ENCODE assay signal across 8 cellular contexts in genomic region chr7:148698397-148699023, GRCh38. TPM values are rescaled to one million over a fixed set of nuclear protein-coding genes. Genes with fewer than 3 reads are reported as not detected.
DNase-seq lines count a peak whose midpoint lies in the region; ATAC-seq, FAIRE-seq and TF ChIP-seq lines count a peak whose summit lies in the region.

Gene CUL1 (plus strand): TSS chr7:148698903. CDS start chr7:148730123, 31,220 bp downstream.

- H3K27me3 ChIP-seq in BE2C (peaks cover 4% of the 10 kb centered on the region), H1 (replicated peaks in 1 of 4; ENCODE audit: control insufficient read depth in 3 of 4, extremely low read depth in 1 of 4, insufficient read depth in 3 of 4, low read length in 3 of 4) (no peaks in the 10 kb centered on the region), mesendoderm (ENCODE audit: insufficient read depth, low read length, poor library complexity) (no peaks in the 10 kb centered on the region)

- ATAC-seq in GM19043 (IDR thresholded peaks at IDR 0.05; ENCODE audit: low read depth, unreplicated experiment) (peak; percentile 60), HG03342 (IDR thresholded peaks at IDR 0.05; ENCODE audit: unreplicated experiment) (peak; percentile 62)

- FAIRE-seq in H1 (lab: Jason Lieb, UNC), result no peak

- peak within 1 kb of the TSS; percentile 22 for H3K14ac ChIP-seq in H1 (ENCODE audit: insufficient read length)

- peak within 1 kb of the TSS; percentile 88 to 98 (median 94) for H3K9ac ChIP-seq in H1 (replicated peaks in 1 of 4; ENCODE audit: extremely low read depth in 1 of 4, low read depth in 3 of 4, low read length in 3 of 4)
- H3K9ac ChIP-seq in mesendoderm (ENCODE audit: low read length), result peak within 1 kb of the TSS; percentile 90

- no peak for TF ChIP-seq RAD21 in H1 (IDR thresholded peaks at IDR 0.05 in 1 of 2, conservative IDR thresholded peaks at IDR 0.05 in 1 of 2; ENCODE audit: low read depth in 2 of 2, low read length in 2 of 2)

- peak within 1 kb of the TSS; percentile 34 for H4K91ac ChIP-seq in H1 (replicated peaks; ENCODE audit: insufficient read length, low read length)

- H3K79me2 ChIP-seq in H1 (ENCODE audit: control insufficient read depth in 1 of 2, insufficient read depth in 2 of 2, low read length in 2 of 2) (peaks cover 20 to 47% of the 10 kb centered on the region in 2 experiments), mesendoderm (ENCODE audit: control insufficient read depth, insufficient read depth, low read length) (peaks cover 40% of the 10 kb centered on the region)

- 3% methylated on average over 26 of the region's 84 CpGs; no CpG with 5 or more reads in 1 of the 2 experiments for WGBS in H1 (ENCODE audit: extremely low coverage in 1 of 2, insufficient coverage in 1 of 2, insufficient read length in 1 of 2, insufficient replicate concordance in 2 of 2, low coverage in 1 of 2, low lambda C conversion rate in 2 of 2, missing lambda C conversion rate in 1 of 2), 2 experiments
- no CpG with 5 or more reads among the region's 84 CpGs for WGBS in mesendoderm (ENCODE audit: extremely low coverage, insufficient coverage, low lambda C conversion rate)

- H3K23ac ChIP-seq in H1 (ENCODE audit: insufficient read length), result no peak within 1 kb of the TSS
- H3K23ac ChIP-seq in mesendoderm (ENCODE audit: low read length), result peak within 1 kb of the TSS; percentile 24

- peak within 1 kb of the TSS; percentile 83 for H4K5ac ChIP-seq in H1 (ENCODE audit: insufficient read length, low read depth, low read length)
- H4K5ac ChIP-seq in mesendoderm (ENCODE audit: low read length), result no peak within 1 kb of the TSS

- H2BK5ac ChIP-seq in H1 (ENCODE audit: low read depth, low read length), result peak within 1 kb of the TSS; percentile 86
- H2BK5ac ChIP-seq in mesendoderm (ENCODE audit: low read length), result peak within 1 kb of the TSS; percentile 43

- H3K4me2 ChIP-seq in H1 (ENCODE audit: insufficient read depth in 1 of 2, low read depth in 2 of 2, low read length in 2 of 2), result peak within 1 kb of the TSS; percentile 71 to 92
- H3K4me2 ChIP-seq in mesendoderm (ENCODE audit: low read length), result peak within 1 kb of the TSS; percentile 67

- H3K56ac ChIP-seq in H1 (replicated peaks; ENCODE audit: insufficient read length, low read depth, low read length) (peak within 1 kb of the TSS; percentile 77), mesendoderm (ENCODE audit: low read length) (peak within 1 kb of the TSS; percentile 93)

- peak within 1 kb of the TSS; percentile 87 for H3K4me3 ChIP-seq in BE2C (ENCODE audit: low read depth, low read length)
- H3K4me3 ChIP-seq in H1 (ENCODE audit: extremely low read depth in 1 of 4, insufficient read depth in 2 of 4, low read depth in 3 of 4, low read length in 4 of 4), result peak within 1 kb of the TSS; percentile 80 to 89 (median 82)
- H3K4me3 ChIP-seq in mesendoderm (ENCODE audit: low read length), result peak within 1 kb of the TSS; percentile 75

- no peaks in the 10 kb centered on the region for H3K23me2 ChIP-seq in H1 (ENCODE audit: low read depth, low read length)

- H3K4me1 ChIP-seq in BE2C, result peaks cover 14% of the 10 kb centered on the region
- H3K4me1 ChIP-seq in H1 (replicated peaks in 1 of 4; ENCODE audit: control insufficient read depth in 3 of 4, insufficient read depth in 4 of 4, low read length in 3 of 4), result peaks cover 2 to 20% (median 11%) of the 10 kb centered on the region in 4 experiments; a peak in 6 of 7 replicates
- peaks cover 9% of the 10 kb centered on the region for H3K4me1 ChIP-seq in mesendoderm (ENCODE audit: control insufficient read depth, low read depth, low read length)

- peak within 1 kb of the TSS; percentile 94 for H3K27ac ChIP-seq in H1 (ENCODE audit: low read depth, low read length)
- peak within 1 kb of the TSS; percentile 95 for H3K27ac ChIP-seq in mesendoderm (ENCODE audit: low read depth, low read length)

- POLR2A ChIA-PET in H1 (lab: Charles Lee; ENCODE audit: partially characterized antibody), result interaction anchor here (0.6 to 3.7 kb wide), 13 partner anchors 10 to 359 kb away, joined by 3 to 21 read pairs (median 4); partner anchors contain the start of gene EZH2

- H3K36me3 ChIP-seq in BE2C (peaks cover 7% of the 10 kb centered on the region), H1 (ENCODE audit: control insufficient read depth in 2 of 4, insufficient read depth in 4 of 4, low read length in 3 of 4) (no peaks in the 10 kb centered on the region), mesendoderm (ENCODE audit: control insufficient read depth, insufficient read depth, low read length) (no peaks in the 10 kb centered on the region)

- 0 out of 2 replicates have a peak within 1 kb of the TSS, but pooled peaks have one; percentile 4 for H2AFZ ChIP-seq in H1 (ENCODE audit: low read length)

- H2BK120ac ChIP-seq in H1 (replicated peaks; ENCODE audit: low read depth, low read length) (no peak within 1 kb of the TSS), mesendoderm (ENCODE audit: low read depth, low read length) (peak within 1 kb of the TSS; percentile 98)

- H2BK15ac ChIP-seq in H1 (ENCODE audit: low read length), result no peak within 1 kb of the TSS
- H2BK15ac ChIP-seq in mesendoderm (replicated peaks; ENCODE audit: low read depth), result peak within 1 kb of the TSS; percentile 42

- peaks cover 5 to 8% of the 10 kb centered on the region in 2 experiments for H4K20me1 ChIP-seq in H1 (replicated peaks in 1 of 2; ENCODE audit: control insufficient read depth in 1 of 2, insufficient read depth in 2 of 2, low read length in 2 of 2)

- H3K18ac ChIP-seq in H1 (ENCODE audit: extremely low read depth, low read length) (peak within 1 kb of the TSS; percentile 86; the same call in 1 of the 2 replicates), mesendoderm (ENCODE audit: low read length) (peak within 1 kb of the TSS; percentile 100)

- no peak for TF ChIP-seq CTCF in BE2C (IDR thresholded peaks at IDR 0.05; ENCODE audit: low read depth, low read length)
- TF ChIP-seq CTCF in H1 (IDR thresholded peaks at IDR 0.05; ENCODE audit: control extremely low read depth in 1 of 3, insufficient read depth in 1 of 3, low read depth in 1 of 3, low read length in 3 of 3), result no peak

- peak in 1 of 2 experiments; percentile 87; a peak in 1 of 3 replicates for TF ChIP-seq POLR2A in H1 (IDR thresholded peaks at IDR 0.05; ENCODE audit: control extremely low read depth in 1 of 2, low read depth in 2 of 2, low read length in 2 of 2)

- H2BK12ac ChIP-seq in H1 (ENCODE audit: low read depth, low read length), result no peak within 1 kb of the TSS

- H2AK5ac ChIP-seq in H1 (ENCODE audit: low read depth, low read length), result no peak within 1 kb of the TSS
- H2AK5ac ChIP-seq in mesendoderm (ENCODE audit: low read length), result no peak within 1 kb of the TSS

- no peaks in the 10 kb centered on the region for H3K79me1 ChIP-seq in H1 (ENCODE audit: low read depth, low read length)
- peaks cover 4% of the 10 kb centered on the region for H3K79me1 ChIP-seq in mesendoderm (ENCODE audit: low read length)

- H4K8ac ChIP-seq in H1 (ENCODE audit: extremely low read depth, insufficient read depth, low read length) (peak within 1 kb of the TSS; percentile 97), mesendoderm (ENCODE audit: low read depth, low read length) (peak within 1 kb of the TSS; percentile 98)

- no peak for TF ChIP-seq EP300 in H1 (IDR thresholded peaks at IDR 0.05; ENCODE audit: borderline replicate concordance in 1 of 2, low read depth in 2 of 2, low read length in 2 of 2)

- no peaks in the 10 kb centered on the region for H3K9me3 ChIP-seq in BE2C
- H3K9me3 ChIP-seq in H1 (ENCODE audit: insufficient read depth in 2 of 2, low read depth in 1 of 2, low read length in 1 of 2), result no peaks in the 10 kb centered on the region

- CTCF ChIA-PET in H1 (lab: Charles Lee; ENCODE audit: partially characterized antibody), result no interaction called here

- DNase-seq in BE2C, result peak; percentile 87
- DNase-seq in NCI-H748 treated with DMSO at 0.1 percent for 48 hours (lab: John Stamatoyannopoulos, UW), result peak; percentile 8
- peak; percentile 70 to 74 for DNase-seq in activated CD8-positive, alpha-beta memory T cell treated with anti-CD3 and anti-CD28 coated beads for 4 hours (ENCODE audit: low read depth in 2 of 2)
- DNase-seq in H1 (ENCODE audit: low read depth in 1 of 2, low spot score in 2 of 2), result peak; percentile 29 to 82
- peak; percentile 75 for DNase-seq in mesendoderm
- DNase-seq in stimulated activated CD8-positive, alpha-beta memory T cell treated with anti-CD3 and anti-CD28 coated beads, Interleukin-15, amount 100 ng/mL, for 4 hours (ENCODE audit: low read depth in 2 of 2), result peak; percentile 76 to 79

- H2BK20ac ChIP-seq in H1 (ENCODE audit: low read length), result no peak within 1 kb of the TSS

- H3K4ac ChIP-seq in H1 (replicated peaks; ENCODE audit: insufficient read length, low read depth, low read length), result no peak within 1 kb of the TSS
- H3K4ac ChIP-seq in mesendoderm (ENCODE audit: low read depth, low read length), result peak within 1 kb of the TSS; percentile 93

TF ChIP-seq in H1, 55 proteins besides CTCF, POLR2A, EP300 and RAD21 (continues in another document):
- TF ChIP-seq NANOG (IDR thresholded peaks at IDR 0.05; ENCODE audit: insufficient read depth, low read depth, low read length, poor library complexity, severe bottlenecking) (no peak), E2F6 (IDR thresholded peaks at IDR 0.05) (peak; percentile 95), BCL11A (IDR thresholded peaks at IDR 0.05; ENCODE audit: low read depth in 2 of 2, low read length in 2 of 2) (no peak), MAX (IDR thresholded peaks at IDR 0.05) (peak; percentile 52), SUZ12 (IDR thresholded peaks at IDR 0.05; ENCODE audit: low read length) (0 out of 2 replicates have a peak, but pooled peaks have one; percentile 5)

RNA-seq across cellular contexts. Expression of gene CUL1, which starts in this region (rescaled TPM):
- 31.4 TPM for polyA plus RNA-seq in BE2C (2012; ENCODE audit: insufficient read depth, insufficient read length, low read depth)
- 76.1 and 77.3 TPM in 2 replicates for total RNA-seq in H1 (2021; fragmentation: NEBNext Ultra II Directional; extraction: Animal tissue kit (Norgen Biotek cat#: 25700))
- polyA plus RNA-seq in H1 (2011; rRNA removed), result 24.1 and 33.0 TPM in 2 replicates
- 40.3 TPM for polyA plus RNA-seq in H1 (2011; cell fraction: cytosol; rRNA removed)
- 26.6 TPM for polyA plus RNA-seq in H1 (2011; cell fraction: nucleus; rRNA removed)
- 50.5 to 72.3 TPM (median 56.1 TPM) in 4 replicates for polyA plus RNA-seq in H1 (2012, experiment 1 of 2)
- polyA plus RNA-seq in H1 (2012, experiment 2 of 2), result 5.4 TPM
- 44.6 TPM for polyA plus RNA-seq in H1 (2013, experiment 1 of 2)
- 45.3 TPM for polyA plus RNA-seq in H1 (2013, experiment 2 of 2)
- polyA minus RNA-seq in H1 (2011; rRNA and poly(A)+ RNA removed), result 44.6 and 50.3 TPM in 2 replicates
- polyA minus RNA-seq in H1 (2011; cell fraction: cytosol; rRNA and poly(A)+ RNA removed), result 28.3 TPM
- polyA minus RNA-seq in H1 (2011; cell fraction: nucleus; rRNA and poly(A)+ RNA removed), result 33.1 TPM
- polyA plus RNA-seq in mesendoderm (2013, experiment 1 of 2), result 69.2 TPM
- 70.6 TPM for polyA plus RNA-seq in mesendoderm (2013, experiment 2 of 2)

Comparison
In these comparisons a context has a peak if more than half of its experiments do, and no peak if none do; other contexts are left out.
1. Peak in every context shown above with its lines: DNase-seq, ATAC-seq, H3K4me3 ChIP-seq and H3K27ac ChIP-seq.
2. DNase-seq: peak in every context shown above with its lines; median percentile 87 in BE2C; 78 in stimulated activated CD8-positive, alpha-beta memory T cell treated with anti-CD3 and anti-CD28 coated beads, Interleukin-15, amount 100 ng/mL, for 4 hours; 75 in mesendoderm; 72 in activated CD8-positive, alpha-beta memory T cell treated with anti-CD3 and anti-CD28 coated beads for 4 hours; 56 in H1; 8 in NCI-H748 treated with DMSO at 0.1 percent for 48 hours.